Comparison of ENCODE assay signal across 20 cellular contexts in the genomic region with DNA sequence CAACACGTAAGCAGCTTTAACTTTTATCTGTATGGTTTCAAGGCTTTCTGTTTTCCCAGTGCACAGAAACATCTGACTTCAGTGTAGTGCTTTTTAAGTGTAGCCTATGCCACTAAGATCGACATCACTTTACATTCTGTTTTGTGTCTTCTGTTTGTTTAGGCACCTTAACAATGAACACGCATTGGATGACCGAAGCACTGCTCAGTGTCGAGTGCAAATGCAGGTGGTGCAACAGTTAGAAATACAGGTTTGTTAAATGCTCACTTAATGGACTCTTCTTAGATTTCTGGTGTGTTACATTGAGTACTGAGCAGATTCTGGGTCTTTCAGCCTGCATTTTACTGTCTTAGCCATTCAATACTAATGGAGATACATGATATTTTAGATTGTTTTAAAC.
DNase-seq lines count a peak whose midpoint lies in the region; ATAC-seq lines count a peak whose summit lies in the region.
"Had no signal": no experiment of that assay in that cellular context is flagged by ENCODE, and none has a peak within 500 bp of the region (broad histone marks: within the 10 kb centered on the region; RNA-seq: fewer than 3 reads in every experiment).

No MANE protein-coding gene starts in this region.

- H3K36me3 Mint-ChIP-seq in effector memory CD8-positive, alpha-beta T cell (ENCODE audit: insufficient read depth): no peaks in the 10 kb centered on the region
- H3K36me3 Mint-ChIP-seq: activated CD4-positive, alpha-beta memory T cell treated with anti-CD3 and anti-CD28 coated beads for 36 hours; activated naive CD4-positive, alpha-beta T cell treated with anti-CD3 and anti-CD28 coated beads, Interleukin-2, amount 50 U/mL, for 72 hours had no signal

- ATAC-seq in HG03439 (IDR thresholded peaks at IDR 0.05; ENCODE audit: unreplicated experiment): no peak
- ATAC-seq in effector memory CD8-positive, alpha-beta T cell (replicated peaks): no peak
- ATAC-seq: activated naive CD4-positive, alpha-beta T cell treated with anti-CD3 and anti-CD28 coated beads, Interleukin-2, amount 50 U/mL, for 72 hours; stimulated activated naive CD8-positive, alpha-beta T cell treated with anti-CD3 and anti-CD28 coated beads, Interleukin-15, Interleukin-2, amounts not matched to agents 100 U/mL and 50 U/mL, for 24 hours had no signal

- peak; percentile 71 for DNase-seq in NCI-H1105 treated with DMSO at 0.1 percent for 48 hours (lab: John Stamatoyannopoulos, UW)
- DNase-seq in NCI-H1105 (lab: John Stamatoyannopoulos, UW): no peak
- DNase-seq in NCI-H187 (lab: John Stamatoyannopoulos, UW): peak; percentile 49 to 66
- peak; percentile 95 for DNase-seq in NCI-H748 (lab: John Stamatoyannopoulos, UW; ENCODE audit: unreplicated experiment)
- peak; percentile 51 for DNase-seq in islet precursor cell
- no peak for DNase-seq in NCI-H2081 treated with DMSO at 0.1 percent for 48 hours (lab: John Stamatoyannopoulos, UW)
- no peak for DNase-seq in effector memory CD8-positive, alpha-beta T cell
- DNase-seq: activated CD4-positive, alpha-beta memory T cell treated with anti-CD3 and anti-CD28 coated beads for 36 hours; activated CD4-positive, CD25-positive, alpha-beta regulatory T cell treated with anti-CD3 and anti-CD28 coated beads, Interleukin-2, amount 50 U/mL, for 72 hours; activated CD8-positive, alpha-beta memory T cell treated with anti-CD3 and anti-CD28 coated beads, Interleukin-2, amount 50 U/mL, for 4 hours; NCI-H1694 treated with DMSO at 0.1 percent for 48 hours; NCI-H524; ovary; RPMI8226; stimulated activated naive CD8-positive, alpha-beta T cell treated with anti-CD3 and anti-CD28 coated beads, Interleukin-15, Interleukin-2, amounts not matched to agents 100 U/mL and 50 U/mL, for 24 hours; uterus had no signal

- H3K4me1 Mint-ChIP-seq in effector memory CD8-positive, alpha-beta T cell (ENCODE audit: low read depth in 2 of 2): no peaks in the 10 kb centered on the region

- H3K27me3 Mint-ChIP-seq in effector memory CD8-positive, alpha-beta T cell: no peaks in the 10 kb centered on the region

- no peaks in the 10 kb centered on the region for H3K9me3 Mint-ChIP-seq in effector memory CD8-positive, alpha-beta T cell
- H3K9me3 Mint-ChIP-seq: activated CD4-positive, alpha-beta memory T cell treated with anti-CD3 and anti-CD28 coated beads for 36 hours; activated naive CD4-positive, alpha-beta T cell treated with anti-CD3 and anti-CD28 coated beads, Interleukin-2, amount 50 U/mL, for 72 hours; nephron; T-helper 1 cell treated with Interleukin-12 subunit alpha and Interleukin-12 subunit beta and Interleukin-4 antibody, amounts not matched to agents 30 μg/mL and 1 μg/mL, for 36 hours had no signal

- H3K27ac Mint-ChIP-seq in effector memory CD8-positive, alpha-beta T cell: no peak overlapping the region
- H3K27ac Mint-ChIP-seq: activated CD4-positive, alpha-beta memory T cell treated with anti-CD3 and anti-CD28 coated beads for 36 hours; activated naive CD4-positive, alpha-beta T cell treated with anti-CD3 and anti-CD28 coated beads, Interleukin-2, amount 50 U/mL, for 72 hours; nephron; T-helper 1 cell treated with Interleukin-12 subunit alpha and Interleukin-12 subunit beta and Interleukin-4 antibody, amounts not matched to agents 30 μg/mL and 1 μg/mL, for 36 hours had no signal

- no peak overlapping the region for H3K4me3 Mint-ChIP-seq in effector memory CD8-positive, alpha-beta T cell
- H3K4me3 Mint-ChIP-seq: activated CD4-positive, alpha-beta memory T cell treated with anti-CD3 and anti-CD28 coated beads for 36 hours; nephron; T-helper 1 cell treated with Interleukin-12 subunit alpha and Interleukin-12 subunit beta and Interleukin-4 antibody, amounts not matched to agents 30 μg/mL and 1 μg/mL, for 36 hours had no signal

Comparison
In these comparisons a context has a peak if more than half of its experiments do, and no peak if none do; other contexts are left out.
1. DNase-seq: peak in NCI-H1105 treated with DMSO at 0.1 percent for 48 hours (single experiment), NCI-H187 (2 of 2), NCI-H748 (single experiment) and islet precursor cell (single experiment); none in NCI-H1105 (single experiment), NCI-H2081 treated with DMSO at 0.1 percent for 48 hours (single experiment) and effector memory CD8-positive, alpha-beta T cell (0 of 3).